18 cellular contexts compared by ENCODE assay signal in the genomic region with DNA sequence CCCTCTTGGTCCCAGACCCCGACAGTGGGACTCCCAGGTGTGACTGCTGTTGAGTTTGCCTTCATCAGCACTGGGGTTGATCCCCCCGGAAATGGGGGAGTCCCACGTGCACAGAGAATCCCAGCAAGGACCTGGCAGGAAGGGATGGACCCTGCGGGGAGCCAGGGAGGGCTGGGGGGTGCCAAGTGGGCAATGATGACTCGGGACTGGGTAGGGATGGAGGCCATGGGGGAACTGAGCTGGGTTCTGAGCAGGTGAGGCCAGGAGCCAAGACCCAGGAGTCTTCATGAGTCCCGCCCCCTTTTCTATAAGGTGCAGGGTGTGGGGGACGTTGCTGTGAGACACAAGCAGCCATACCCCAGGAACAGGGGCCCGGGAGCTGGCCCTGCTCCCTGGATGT.
A peak's percentile ranks its signal among the peaks of the same experiment; 100 is the strongest.
DNase-seq lines count a peak whose midpoint lies in the region; ATAC-seq, FAIRE-seq and TF ChIP-seq lines count a peak whose summit lies in the region.
"Had no signal": no experiment of that assay in that cellular context is flagged by ENCODE, and none has a peak within 500 bp of the region (broad histone marks: within the 10 kb centered on the region; RNA-seq: fewer than 3 reads in every experiment).

No MANE protein-coding gene starts in this region.

- no peaks in the 10 kb centered on the region for H3K9me3 Mint-ChIP-seq in stimulated activated effector memory CD8-positive, alpha-beta T cell treated with anti-CD3 and anti-CD28 coated beads, Interleukin-12 subunit alpha, Interleukin-12 subunit beta, amount 100 ng/mL, for 72 hours
- H3K9me3 Mint-ChIP-seq: CD8-positive, alpha-beta memory T cell; IgD-negative memory B cell had no signal

- intact Hi-C loops in cardiac septum (cut with DNase I) (no loop called here), Right ventricle myocardium inferior (cut with DNase I) (no loop called here), kidney (cut with DNase I) (no loop called here)

- peak overlapping the region; percentile 6 for H3K27ac Mint-ChIP-seq in stimulated activated effector memory CD8-positive, alpha-beta T cell treated with anti-CD3 and anti-CD28 coated beads, Interleukin-12 subunit alpha, Interleukin-12 subunit beta, amount 100 ng/mL, for 72 hours
- H3K27ac Mint-ChIP-seq: CD8-positive, alpha-beta memory T cell; IgD-negative memory B cell had no signal

- no peaks in the 10 kb centered on the region for H3K27me3 ChIP-seq in H7 (ENCODE audit: control insufficient read depth, insufficient read depth, low read length)

- H3K36me3 Mint-ChIP-seq in stimulated activated effector memory CD8-positive, alpha-beta T cell treated with anti-CD3 and anti-CD28 coated beads, Interleukin-12 subunit alpha, Interleukin-12 subunit beta, amount 100 ng/mL, for 72 hours, result no peaks in the 10 kb centered on the region
- H3K36me3 Mint-ChIP-seq: CD14-positive monocyte; CD8-positive, alpha-beta memory T cell; IgD-negative memory B cell had no signal

- H3K9ac ChIP-seq in kidney (ENCODE audit: low read length in 2 of 2), result no peak overlapping the region

- ATAC-seq in Right ventricle myocardium inferior, result no peak
- no peak for ATAC-seq in stimulated activated effector memory CD8-positive, alpha-beta T cell treated with anti-CD3 and anti-CD28 coated beads, Interleukin-12 subunit alpha, Interleukin-12 subunit beta, amount 100 ng/mL, for 72 hours
- ATAC-seq: HCT116 had no signal

- H3K4me3 ChIP-seq in H7 (ENCODE audit: insufficient read depth, low read depth, low read length) (no peak overlapping the region), kidney (ENCODE audit: low read length in 2 of 2) (no peak overlapping the region)

- H3K36me3 ChIP-seq in H7 (replicated peaks; ENCODE audit: control insufficient read depth, insufficient read depth, low read length), result no peaks in the 10 kb centered on the region
- no peaks in the 10 kb centered on the region for H3K36me3 ChIP-seq in kidney (ENCODE audit: control insufficient read depth in 1 of 2, insufficient read depth in 2 of 2, low read length in 2 of 2)

- peaks cover 6% of the 10 kb centered on the region for H3K4me1 Mint-ChIP-seq in stimulated activated effector memory CD8-positive, alpha-beta T cell treated with anti-CD3 and anti-CD28 coated beads, Interleukin-12 subunit alpha, Interleukin-12 subunit beta, amount 100 ng/mL, for 72 hours
- H3K4me1 Mint-ChIP-seq: CD14-positive monocyte had no signal

- H3K27ac ChIP-seq in kidney (ENCODE audit: low read depth in 2 of 2, low read length in 2 of 2), result no peak overlapping the region

- no peaks in the 10 kb centered on the region for H3K9me3 ChIP-seq in kidney (ENCODE audit: control insufficient read depth in 1 of 2, low read length in 2 of 2)
- H3K9me3 ChIP-seq: Caco-2 had no signal

- peak; percentile 60 for DNase-seq in cardiac septum (ENCODE audit: low spot score)
- no peak for DNase-seq in Right ventricle myocardium inferior (ENCODE audit: missing footprints)
- DNase-seq in H7, result peak; percentile 50
- DNase-seq in kidney, result peak; percentile 64
- no peak for DNase-seq in stimulated activated effector memory CD8-positive, alpha-beta T cell treated with anti-CD3 and anti-CD28 coated beads, Interleukin-12 subunit alpha, Interleukin-12 subunit beta, amount 100 ng/mL, for 72 hours (ENCODE audit: low spot score in 2 of 2)
- DNase-seq in hypothalamus (lab: John Stamatoyannopoulos, UW), result no peak
- DNase-seq in HEK293T (ENCODE audit: extremely low spot score), result no peak
- DNase-seq: 8988T, ACHN, Caco-2, DND-41, GDM1 had no signal

- CTCF ChIA-PET in HEK293T (lab: Yijun Ruan, JAX), result no interaction called here

- no peak overlapping the region for H3K4me3 Mint-ChIP-seq in stimulated activated effector memory CD8-positive, alpha-beta T cell treated with anti-CD3 and anti-CD28 coated beads, Interleukin-12 subunit alpha, Interleukin-12 subunit beta, amount 100 ng/mL, for 72 hours
- H3K4me3 Mint-ChIP-seq: CD14-positive monocyte; CD8-positive, alpha-beta memory T cell had no signal

- H3K4me1 ChIP-seq in kidney (ENCODE audit: control insufficient read depth in 1 of 2, insufficient read depth in 1 of 2, low read depth in 1 of 2, low read length in 2 of 2), result peaks cover 0 to 2% of the 10 kb centered on the region in 2 donors

- TF ChIP-seq CTCF in kidney (IDR thresholded peaks at IDR 0.05; ENCODE audit: borderline replicate concordance, extremely low read depth, insufficient read depth), result no peak

- FAIRE-seq in kidney (lab: Jason Lieb, UNC), result no peak
- FAIRE-seq: GM12892, GM19239 had no signal

- POLR2A ChIA-PET in HEK293T (lab: Yijun Ruan, JAX), result no interaction called here

TF ChIP-seq in HEK293T, 16 proteins besides CTCF, POLR2A, EP300 and RAD21:
- TF ChIP-seq FOXM1 (IDR thresholded peaks at IDR 0.05; ENCODE audit: borderline replicate concordance), result no peak

Comparison
In these comparisons a context has a peak if more than half of its experiments do, and no peak if none do; other contexts are left out.
1. DNase-seq: peak in cardiac septum (single experiment), H7 (single experiment) and kidney (single experiment); none in Right ventricle myocardium inferior (single experiment), stimulated activated effector memory CD8-positive, alpha-beta T cell treated with anti-CD3 and anti-CD28 coated beads, Interleukin-12 subunit alpha, Interleukin-12 subunit beta, amount 100 ng/mL, for 72 hours (0 of 2), hypothalamus (0 of 51) and HEK293T (single experiment).